ENCODE assay signal across 8 cellular contexts in the genomic region with DNA sequence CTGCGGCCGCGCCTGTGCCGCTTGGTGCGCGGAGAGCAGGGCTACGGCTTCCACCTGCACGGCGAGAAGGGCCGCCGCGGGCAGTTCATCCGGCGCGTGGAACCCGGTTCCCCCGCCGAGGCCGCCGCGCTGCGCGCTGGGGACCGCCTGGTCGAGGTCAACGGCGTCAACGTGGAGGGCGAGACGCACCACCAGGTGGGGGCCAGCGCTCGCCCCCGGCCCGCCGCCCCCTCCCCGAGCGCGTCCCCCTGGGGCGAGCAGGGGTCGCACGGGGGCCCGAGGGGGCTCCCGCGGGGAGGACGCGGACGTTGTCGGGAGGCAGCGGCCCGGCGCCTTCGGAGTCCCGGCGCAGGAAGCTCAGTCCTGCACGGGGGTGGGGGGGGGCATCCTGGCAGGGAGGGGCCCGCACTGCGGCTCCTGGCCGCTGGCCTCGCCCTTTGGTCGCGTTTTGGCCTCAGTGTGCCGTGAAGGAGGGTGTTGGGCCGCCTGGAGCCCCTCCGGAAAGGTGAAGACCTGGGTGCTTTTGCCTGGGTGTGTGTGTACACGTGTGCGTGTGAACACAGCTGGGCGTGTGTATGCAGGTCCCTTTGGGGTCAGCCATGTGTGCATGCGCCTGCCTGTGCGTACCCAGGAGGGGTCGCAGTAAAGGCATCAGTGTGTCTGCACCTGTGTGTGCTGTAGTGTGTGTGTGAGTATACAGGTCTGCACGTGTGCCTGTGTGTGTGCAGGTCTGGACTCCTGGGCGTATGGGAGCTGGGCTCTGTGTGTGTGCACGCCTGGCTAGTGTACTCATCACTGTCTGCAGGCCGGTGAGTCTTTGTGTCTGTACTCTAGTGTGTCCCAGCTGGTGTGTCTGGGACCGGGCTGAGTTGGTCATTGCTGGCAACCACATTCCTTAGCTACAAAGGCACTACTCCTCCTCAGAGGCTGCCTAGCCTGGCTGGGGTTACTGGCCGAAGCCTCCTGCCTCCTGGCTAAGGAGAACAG. TPM values are rescaled to one million over a fixed set of nuclear protein-coding genes. Genes with fewer than 3 reads are reported as not detected.
DNase-seq lines count a peak whose midpoint lies in the region; ATAC-seq and TF ChIP-seq lines count a peak whose summit lies in the region.

No MANE protein-coding gene starts in this region.

- H3K9me3 Mint-ChIP-seq in dendritic cell treated with granulocyte-macrophage colony-stimulating factor and Interleukin-4, amounts not matched to agents 40 ng/mL and 50 ng/mL, for 4 days = no peaks in the 10 kb centered on the region

- H3K79me2 ChIP-seq in OCI-LY7 (ENCODE audit: insufficient read depth, low read depth, low read length) = no peaks in the 10 kb centered on the region

- BruUV-seq in OCI-LY7 (replicated peaks; lab: Mats Ljungman, UMichigan) = no TSS peak

- H3K4me3 ChIP-seq in OCI-LY7 (ENCODE audit: low read depth, low read length, poor library complexity, severe bottlenecking) (no peak overlapping the region), mucosa of rectum (ENCODE audit: low read length in 2 of 2) (peak overlapping the region; percentile 80 to 81)

- intact Hi-C loops in OCI-LY7 (cut with micrococcal nuclease; ENCODE audit: unreplicated experiment) = no loop called here
- intact Hi-C loops in dendritic cell treated with granulocyte-macrophage colony-stimulating factor and Interleukin-4, amounts not matched to agents 40 ng/mL and 50 ng/mL, for 4 days (cut with micrococcal nuclease) = no loop called here

- peaks cover 69% of the 10 kb centered on the region for H3K27me3 Mint-ChIP-seq in dendritic cell treated with granulocyte-macrophage colony-stimulating factor and Interleukin-4, amounts not matched to agents 40 ng/mL and 50 ng/mL, for 4 days

- CTCF ChIA-PET in OCI-LY7 (lab: Charles Lee; ENCODE audit: unreplicated experiment) = no interaction called here

- H3K27ac ChIP-seq in OCI-LY7 (ENCODE audit: low read depth, low read length, poor library complexity, severe bottlenecking) (no peak overlapping the region), mucosa of rectum (ENCODE audit: low read depth in 2 of 2, low read length in 2 of 2) (peak overlapping the region; percentile 21 to 52)

- peak overlapping the region; percentile 67 for H3K4me3 Mint-ChIP-seq in dendritic cell treated with granulocyte-macrophage colony-stimulating factor and Interleukin-4, amounts not matched to agents 40 ng/mL and 50 ng/mL, for 4 days

- POLR2A ChIA-PET in OCI-LY7 (lab: Charles Lee) = no interaction called here

- ATAC-seq in GM21529 (IDR thresholded peaks at IDR 0.05; ENCODE audit: unreplicated experiment) = no peak

- no peak overlapping the region for H3K27ac Mint-ChIP-seq in dendritic cell treated with granulocyte-macrophage colony-stimulating factor and Interleukin-4, amounts not matched to agents 40 ng/mL and 50 ng/mL, for 4 days

- H3K9ac ChIP-seq in ES-I3 (ENCODE audit: low read depth, low read length) (peak overlapping the region; percentile 49; the same call in 1 of the 2 replicates), mucosa of rectum (ENCODE audit: low read depth in 1 of 2, low read length in 2 of 2) (peak overlapping the region; percentile 56 to 68)

- 0 out of 2 replicates have a peak, but pooled peaks have one; percentile 29 for TF ChIP-seq CTCF in OCI-LY7 (conservative IDR thresholded peaks at IDR 0.05; ENCODE audit: low read length)

- peak overlapping the region; percentile 33 for H3K4me2 ChIP-seq in OCI-LY7 (ENCODE audit: low read length)

- H3K9me2 ChIP-seq in OCI-LY7 (ENCODE audit: insufficient read depth, low read length) = no peaks in the 10 kb centered on the region

- H3K27me3 ChIP-seq in mucosa of rectum (ENCODE audit: control insufficient read depth in 2 of 2, insufficient read depth in 2 of 2, low read length in 2 of 2) = no peaks in the 10 kb centered on the region

- H3K9me3 ChIP-seq in ES-I3 (ENCODE audit: control insufficient read depth, insufficient read depth, low read length) = no peaks in the 10 kb centered on the region
- no peaks in the 10 kb centered on the region for H3K9me3 ChIP-seq in OCI-LY7 (ENCODE audit: low read length)
- H3K9me3 ChIP-seq in mucosa of rectum (ENCODE audit: control insufficient read depth in 2 of 2, low read length in 2 of 2) = no peaks in the 10 kb centered on the region

- H3K4me1 Mint-ChIP-seq in dendritic cell treated with granulocyte-macrophage colony-stimulating factor and Interleukin-4, amounts not matched to agents 40 ng/mL and 50 ng/mL, for 4 days (ENCODE audit: low read depth) = peaks cover 34% of the 10 kb centered on the region

- H3K4me1 ChIP-seq in ES-I3 (ENCODE audit: insufficient read depth, low read length) = peaks cover 10% of the 10 kb centered on the region; the same call in 1 of the 2 replicates
- H3K4me1 ChIP-seq in OCI-LY7 (ENCODE audit: insufficient read depth, low read length, poor library complexity, severe bottlenecking) = peaks cover 13% of the 10 kb centered on the region
- H3K4me1 ChIP-seq in mucosa of rectum (ENCODE audit: control insufficient read depth in 2 of 2, insufficient read depth in 2 of 2, low read length in 2 of 2) = peaks cover 17 to 27% of the 10 kb centered on the region in 2 donors

- H4K20me1 ChIP-seq in OCI-LY7 (ENCODE audit: insufficient read depth, low read length) = no peaks in the 10 kb centered on the region

- no peaks in the 10 kb centered on the region; the same call in 1 of the 2 replicates for H3K36me3 ChIP-seq in ES-I3 (ENCODE audit: insufficient read depth, low read length)
- no peaks in the 10 kb centered on the region for H3K36me3 ChIP-seq in OCI-LY7 (ENCODE audit: insufficient read depth, low read length)
- peaks cover 2 to 4% of the 10 kb centered on the region in 2 donors for H3K36me3 ChIP-seq in mucosa of rectum (ENCODE audit: control insufficient read depth in 2 of 2, insufficient read depth in 2 of 2, low read length in 2 of 2)

- H3K36me3 Mint-ChIP-seq in dendritic cell treated with granulocyte-macrophage colony-stimulating factor and Interleukin-4, amounts not matched to agents 40 ng/mL and 50 ng/mL, for 4 days (ENCODE audit: low read depth) = no peaks in the 10 kb centered on the region

- H2AFZ ChIP-seq in OCI-LY7 (ENCODE audit: low read length) = no peak overlapping the region

- peak; percentile 44 for DNase-seq in OCI-LY7 (ENCODE audit: low spot score)
- no peak for DNase-seq in SIG-M5 treated with dmso at 0.1 percent for 504 hours (lab: John Stamatoyannopoulos, UW; ENCODE audit: unreplicated experiment)
- DNase-seq in NCI-H187 (lab: John Stamatoyannopoulos, UW) = no peak
- no peak for DNase-seq in NCI-H446 treated with DMSO at 0.1 percent for 48 hours (lab: John Stamatoyannopoulos, UW)

RNA-seq across cellular contexts. Expression of a gene that starts 0.6 kb away (rescaled TPM):
- total RNA-seq in OCI-LY7 (2014; rRNA removed; shearing (Covaris generic)) = not detected in 2 replicates
- 0.27 and 0.31 TPM in 2 replicates for total RNA-seq in OCI-LY7 (2022)

RNA-seq across cellular contexts. Expression of a gene that starts 7.7 kb away (rescaled TPM):
- 0.85 and 0.88 TPM in 2 replicates for total RNA-seq in OCI-LY7 (2014; rRNA removed; shearing (Covaris generic))
- total RNA-seq in OCI-LY7 (2022) = 1.3 and 3.7 TPM in 2 replicates

RNA-seq across cellular contexts. Expression of a gene that starts 17.7 kb away (rescaled TPM):
- 26.3 and 37.2 TPM in 2 replicates for total RNA-seq in OCI-LY7 (2014; rRNA removed; shearing (Covaris generic))
- 80.4 and 83.8 TPM in 2 replicates for total RNA-seq in OCI-LY7 (2022)

RNA-seq across cellular contexts. Expression of a gene that starts 20.3 kb away (rescaled TPM):
- 50.9 and 56.2 TPM in 2 replicates for total RNA-seq in OCI-LY7 (2014; rRNA removed; shearing (Covaris generic))
- total RNA-seq in OCI-LY7 (2022) = 44.6 and 51.5 TPM in 2 replicates

RNA-seq across cellular contexts. Expression of a gene that starts 20.5 kb away (rescaled TPM):
- 42.8 and 57.2 TPM in 2 replicates for total RNA-seq in OCI-LY7 (2014; rRNA removed; shearing (Covaris generic))
- total RNA-seq in OCI-LY7 (2022) = 152 and 160 TPM in 2 replicates
